ENCODE assay signal across 31 cellular contexts in genomic region chr16:30157214-30157613, GRCh38. TPM values are rescaled to one million over a fixed set of nuclear protein-coding genes. Genes with fewer than 3 reads are reported as not detected.
DNase-seq lines count a peak whose midpoint lies in the region; ATAC-seq, FAIRE-seq and TF ChIP-seq lines count a peak whose summit lies in the region.
"Had no signal": no experiment of that assay in that cellular context is flagged by ENCODE, and none has a peak within 500 bp of the region (broad histone marks: within the 10 kb centered on the region; RNA-seq: fewer than 3 reads in every experiment).

No MANE protein-coding gene starts in this region.

- POLR2A ChIA-PET in HepG2 (lab: Yijun Ruan, JAX) = no interaction called here

- TF ChIP-seq EP300 in HepG2 (IDR thresholded peaks at IDR 0.05; ENCODE audit: low read depth in 2 of 2, low read length in 2 of 2) (no peak), HepG2 (CRISPR knock-in tag; IDR thresholded peaks at IDR 0.05; ENCODE audit: borderline replicate concordance) (no peak)

- FAIRE-seq in HepG2 (lab: Jason Lieb, UNC) (no peak), GM12891 (lab: Jason Lieb, UNC) (peak; percentile 5)
- FAIRE-seq: A204.1, A549, D721Med had no signal

- DNase-seq in HepG2 (ENCODE audit: low spot score) (no peak), right lobe of liver (no peak), GM12891 (ENCODE audit: insufficient read length, low spot score) (no peak), midbrain (lab: John Stamatoyannopoulos, UW) (no peak)
- DNase-seq: 8988T; ACHN; AML-193; BE2C; C1 segment of cervical spinal cord; Caco-2; Calu3; CD4-positive, alpha-beta memory T cell; CD4-positive, alpha-beta T cell; CD4-positive, CD25-positive, alpha-beta regulatory T cell; CD8-positive, alpha-beta memory T cell; CD8-positive, alpha-beta T cell; COR-L47; DMS 273 treated with DMSO at 0.1 percent for 48 hours; DMS153; DMS53; DMS79; DMS79 treated with DMSO at 0.1 percent for 48 hours; DND-41; EL had no signal

- CTCF ChIA-PET in HepG2 (lab: Yijun Ruan, JAX; ENCODE audit: low intra/inter-chr PET ratio, low total read pairs) = no interaction called here

- H2AFZ ChIP-seq in HepG2 (ENCODE audit: low read length) = no peak overlapping the region

- TF ChIP-seq POLR2A in HepG2 (IDR thresholded peaks at IDR 0.05; ENCODE audit: insufficient read depth in 1 of 2, low read depth in 2 of 2, low read length in 2 of 2) (no peak), right lobe of liver (IDR thresholded peaks at IDR 0.05) (no peak), GM12891 (IDR thresholded peaks at IDR 0.05; ENCODE audit: low read depth, low read length) (no peak)

- WGBS in HepG2 (ENCODE audit: low lambda C conversion rate) = 12% methylated on average over 1 of the region's 1 CpG
- WGBS in right lobe of liver (ENCODE audit: insufficient coverage, low coverage, low lambda C conversion rate, missing lambda C conversion rate) = 83% methylated on average over 1 of the region's 1 CpG

- H3K27ac ChIP-seq in HepG2 (ENCODE audit: extremely low read length, insufficient read depth, low read length) (no peak overlapping the region), right lobe of liver (no peak overlapping the region)
- H3K27ac ChIP-seq: 22Rv1; A549; BLaER1; BLaER1 treated with 17β-estradiol and CSF1 and Interleukin-3, amounts not matched to agents 10 nM and 100 nM; C4-2B had no signal

- H3K4me1 ChIP-seq in HepG2 (ENCODE audit: insufficient read depth, low read length) (peaks cover 44% of the 10 kb centered on the region), right lobe of liver (no peaks in the 10 kb centered on the region)
- H3K4me1 ChIP-seq: A549, BE2C, BLaER1, Caco-2 had no signal

- no peak for TF ChIP-seq RAD21 in HepG2 (CRISPR knock-in tag; IDR thresholded peaks at IDR 0.05)

- H3K27me3 ChIP-seq in HepG2 (ENCODE audit: control insufficient read depth in 1 of 2, insufficient read depth in 2 of 2, low read length in 2 of 2) (no peaks in the 10 kb centered on the region), right lobe of liver (no peaks in the 10 kb centered on the region)
- H3K27me3 ChIP-seq: BE2C; BLaER1; BLaER1 treated with 17β-estradiol and CSF1 and Interleukin-3, amounts not matched to agents 10 nM and 100 nM had no signal

- H3K79me2 ChIP-seq in HepG2 (ENCODE audit: insufficient read depth, low read length) = no peaks in the 10 kb centered on the region

- in situ Hi-C loops in HepG2 (cut with HindIII; ENCODE audit: extremely low pct_ligation_motif_present, low pct_unique_long_range_greater_than_20kb) = no loop called here

- ATAC-seq in HepG2 = no peak
- ATAC-seq in right lobe of liver = no peak
- ATAC-seq: A549; CD8-positive, alpha-beta T cell had no signal

- intact Hi-C loops in HepG2 (cut with micrococcal nuclease; ENCODE audit: unreplicated experiment) = no loop called here
- intact Hi-C loops in right lobe of liver (cut with DNase I) = no loop called here

- no peaks in the 10 kb centered on the region for H4K20me1 ChIP-seq in HepG2 (ENCODE audit: insufficient read depth, low read length)
- H4K20me1 ChIP-seq: BLaER1; BLaER1 treated with 17β-estradiol and CSF1 and Interleukin-3, amounts not matched to agents 10 nM and 100 nM had no signal

- H3K4me3 ChIP-seq in HepG2 (replicated peaks in 1 of 3; ENCODE audit: insufficient read depth in 1 of 3, low read depth in 2 of 3, low read length in 3 of 3) (no peak overlapping the region), right lobe of liver (no peak overlapping the region)
- H3K4me3 ChIP-seq: A549; BLaER1; BLaER1 treated with 17β-estradiol and CSF1 and Interleukin-3, amounts not matched to agents 10 nM and 100 nM had no signal

- H3K36me3 ChIP-seq in HepG2 (replicated peaks in 1 of 2; ENCODE audit: control insufficient read depth in 1 of 2, insufficient read depth in 2 of 2, low read length in 2 of 2) (no peaks in the 10 kb centered on the region), right lobe of liver (no peaks in the 10 kb centered on the region)
- H3K36me3 ChIP-seq: BE2C; BLaER1; BLaER1 treated with 17β-estradiol and CSF1 and Interleukin-3, amounts not matched to agents 10 nM and 100 nM had no signal

- H3K4me2 ChIP-seq in HepG2 (ENCODE audit: low read depth, low read length) = no peak overlapping the region
- H3K4me2 ChIP-seq: A549; BLaER1; BLaER1 treated with 17β-estradiol and CSF1 and Interleukin-3, amounts not matched to agents 10 nM and 100 nM had no signal

- H3K9me3 ChIP-seq in HepG2 (ENCODE audit: low read length) (no peaks in the 10 kb centered on the region), right lobe of liver (no peaks in the 10 kb centered on the region)
- H3K9me3 ChIP-seq: A549; BE2C; BLaER1; BLaER1 treated with 17β-estradiol and CSF1 and Interleukin-3, amounts not matched to agents 10 nM and 100 nM; Caco-2 had no signal

- TF ChIP-seq CTCF in HepG2 (CRISPR knock-in tag; IDR thresholded peaks at IDR 0.05) (no peak), right lobe of liver (IDR thresholded peaks at IDR 0.05) (no peak)

- no TSS peak for BruUV-seq in HepG2 (replicated peaks; lab: Mats Ljungman, UMichigan)

- no peak overlapping the region for H3K9ac ChIP-seq in HepG2 (ENCODE audit: insufficient read depth, low read depth, low read length)
- H3K9ac ChIP-seq: BLaER1; BLaER1 treated with 17β-estradiol and CSF1 and Interleukin-3, amounts not matched to agents 10 nM and 100 nM had no signal

RNA-seq across cellular contexts. Expression of gene CORO1A, which starts 26.2 kb away (rescaled TPM):
- total RNA-seq in HepG2 (2016; rRNA removed; fragmentation: Illumina TruSeq; extraction: Trizol) (5.4 and 6.5 TPM in 2 replicates), right lobe of liver (10 to 100 TPM in 1 of 6 experiments, 1 to 10 TPM in 5; 7.0 to 15.2 (median 7.9) TPM)
- total RNA-seq in HepG2 (2016; cell fraction: cytosol; rRNA removed; fragmentation: Illumina TruSeq; extraction: Trizol; ENCODE audit: low read depth) = 1.5 and 2.3 TPM in 2 replicates
- 5.9 and 7.5 TPM in 2 replicates for total RNA-seq in HepG2 (2016; cell fraction: insoluble cytoplasmic fraction; rRNA removed; fragmentation: Illumina TruSeq; extraction: Trizol)
- total RNA-seq in HepG2 (2016; cell fraction: membrane; rRNA removed; fragmentation: Illumina TruSeq; extraction: Trizol) = 2.0 and 3.3 TPM in 2 replicates
- 2.5 and 3.5 TPM in 2 replicates for total RNA-seq in HepG2 (2016; cell fraction: nucleus; rRNA removed; fragmentation: Illumina TruSeq; extraction: Trizol)
- 9.5 and 12.9 TPM in 2 replicates for polyA plus RNA-seq in HepG2 (2011; rRNA removed)
- polyA plus RNA-seq in HepG2 (2011; cell fraction: cytosol; rRNA removed) = 10.4 and 20.0 TPM in 2 replicates
- 13.6 and 19.0 TPM in 2 replicates for polyA plus RNA-seq in HepG2 (2011; cell fraction: nucleus; rRNA removed)
- polyA plus RNA-seq in HepG2 (2012) = 2.5 and 4.0 TPM in 2 replicates
- 1.6 TPM in 2 replicates for polyA plus RNA-seq in HepG2 (2016; cell fraction: cytosol; fragmentation: Illumina TruSeq; extraction: Trizol; ENCODE audit: low read depth)
- 7.6 and 10.2 TPM in 2 replicates for polyA plus RNA-seq in HepG2 (2016; cell fraction: insoluble cytoplasmic fraction; fragmentation: Illumina TruSeq; extraction: Trizol; ENCODE audit: low read depth)
- polyA plus RNA-seq in HepG2 (2016; cell fraction: membrane; fragmentation: Illumina TruSeq; extraction: Trizol; ENCODE audit: low read depth) = 1.9 and 2.1 TPM in 2 replicates
- polyA plus RNA-seq in HepG2 (2016; cell fraction: nucleus; fragmentation: Illumina TruSeq; extraction: Trizol; ENCODE audit: insufficient read depth, low read depth) = 4.7 and 5.6 TPM in 2 replicates
- polyA minus RNA-seq in HepG2 (2011; rRNA and poly(A)+ RNA removed; ENCODE audit: low replicate concordance) = 0.94 and 16.6 TPM in 2 replicates
- polyA minus RNA-seq in HepG2 (2011; cell fraction: cytosol; rRNA and poly(A)+ RNA removed) = 4.0 and 8.4 TPM in 2 replicates
- polyA minus RNA-seq in HepG2 (2011; cell fraction: nucleus; rRNA and poly(A)+ RNA removed) = 1.5 and 1.8 TPM in 2 replicates
- polyA plus RNA-seq in GM12891 (2012; ENCODE audit: low read depth, missing spikeins) = 781 TPM

RNA-seq across cellular contexts. Expression of gene MAPK3, which starts 34.2 kb away (rescaled TPM):
- total RNA-seq in HepG2 (2016; rRNA removed; fragmentation: Illumina TruSeq; extraction: Trizol) (27.7 and 32.5 TPM in 2 replicates), right lobe of liver (10 to 100 TPM in 5 of 6 experiments, 1 to 10 TPM in 1; 7.4 to 24.1 (median 16.0) TPM)
- total RNA-seq in HepG2 (2016; cell fraction: cytosol; rRNA removed; fragmentation: Illumina TruSeq; extraction: Trizol; ENCODE audit: low read depth) = 24.4 and 27.2 TPM in 2 replicates
- 27.3 and 33.3 TPM in 2 replicates for total RNA-seq in HepG2 (2016; cell fraction: insoluble cytoplasmic fraction; rRNA removed; fragmentation: Illumina TruSeq; extraction: Trizol)
- 32.8 and 33.8 TPM in 2 replicates for total RNA-seq in HepG2 (2016; cell fraction: membrane; rRNA removed; fragmentation: Illumina TruSeq; extraction: Trizol)
- 12.2 and 14.0 TPM in 2 replicates for total RNA-seq in HepG2 (2016; cell fraction: nucleus; rRNA removed; fragmentation: Illumina TruSeq; extraction: Trizol)
- polyA plus RNA-seq in HepG2 (2011; rRNA removed) = 168 and 206 TPM in 2 replicates
- polyA plus RNA-seq in HepG2 (2011; cell fraction: cytosol; rRNA removed) = 105 and 131 TPM in 2 replicates
- polyA plus RNA-seq in HepG2 (2011; cell fraction: nucleus; rRNA removed) = 199 and 240 TPM in 2 replicates
- 81.8 and 84.6 TPM in 2 replicates for polyA plus RNA-seq in HepG2 (2012)
- polyA plus RNA-seq in HepG2 (2016; cell fraction: cytosol; fragmentation: Illumina TruSeq; extraction: Trizol; ENCODE audit: low read depth) = 52.0 and 57.0 TPM in 2 replicates
- polyA plus RNA-seq in HepG2 (2016; cell fraction: insoluble cytoplasmic fraction; fragmentation: Illumina TruSeq; extraction: Trizol; ENCODE audit: low read depth) = 71.9 and 74.1 TPM in 2 replicates
- 68.0 and 70.1 TPM in 2 replicates for polyA plus RNA-seq in HepG2 (2016; cell fraction: membrane; fragmentation: Illumina TruSeq; extraction: Trizol; ENCODE audit: low read depth)
- polyA plus RNA-seq in HepG2 (2016; cell fraction: nucleus; fragmentation: Illumina TruSeq; extraction: Trizol; ENCODE audit: insufficient read depth, low read depth) = 55.9 and 63.0 TPM in 2 replicates
- 46.5 and 80.5 TPM in 2 replicates for polyA minus RNA-seq in HepG2 (2011; rRNA and poly(A)+ RNA removed; ENCODE audit: low replicate concordance)
- polyA minus RNA-seq in HepG2 (2011; cell fraction: cytosol; rRNA and poly(A)+ RNA removed) = 28.9 and 31.8 TPM in 2 replicates
- 31.0 and 39.2 TPM in 2 replicates for polyA minus RNA-seq in HepG2 (2011; cell fraction: nucleus; rRNA and poly(A)+ RNA removed)
- 28.5 TPM for polyA plus RNA-seq in GM12891 (2012; ENCODE audit: low read depth, missing spikeins)

RNA-seq across cellular contexts. Expression of gene BOLA2B, which starts 36.3 kb away (rescaled TPM):
- total RNA-seq in HepG2 (2016; rRNA removed; fragmentation: Illumina TruSeq; extraction: Trizol) (295 and 354 TPM in 2 replicates), right lobe of liver (100 to 1,000 TPM in 1 of 6 experiments, 10 to 100 TPM in 5; 22.9 to 139 (median 25.6) TPM)
- 669 and 995 TPM in 2 replicates for total RNA-seq in HepG2 (2016; cell fraction: cytosol; rRNA removed; fragmentation: Illumina TruSeq; extraction: Trizol; ENCODE audit: low read depth)
- 323 and 362 TPM in 2 replicates for total RNA-seq in HepG2 (2016; cell fraction: insoluble cytoplasmic fraction; rRNA removed; fragmentation: Illumina TruSeq; extraction: Trizol)
- total RNA-seq in HepG2 (2016; cell fraction: membrane; rRNA removed; fragmentation: Illumina TruSeq; extraction: Trizol) = 463 and 614 TPM in 2 replicates
- total RNA-seq in HepG2 (2016; cell fraction: nucleus; rRNA removed; fragmentation: Illumina TruSeq; extraction: Trizol) = 105 and 119 TPM in 2 replicates
- polyA plus RNA-seq in HepG2 (2011; rRNA removed) = 63.8 and 97.0 TPM in 2 replicates
- polyA plus RNA-seq in HepG2 (2011; cell fraction: cytosol; rRNA removed) = 336 and 429 TPM in 2 replicates
- 218 and 326 TPM in 2 replicates for polyA plus RNA-seq in HepG2 (2011; cell fraction: nucleus; rRNA removed)
- polyA plus RNA-seq in HepG2 (2012) = 107 and 139 TPM in 2 replicates
- 602 and 1,024 TPM in 2 replicates for polyA plus RNA-seq in HepG2 (2016; cell fraction: cytosol; fragmentation: Illumina TruSeq; extraction: Trizol; ENCODE audit: low read depth)
- polyA plus RNA-seq in HepG2 (2016; cell fraction: insoluble cytoplasmic fraction; fragmentation: Illumina TruSeq; extraction: Trizol; ENCODE audit: low read depth) = 271 TPM in 2 replicates
- polyA plus RNA-seq in HepG2 (2016; cell fraction: membrane; fragmentation: Illumina TruSeq; extraction: Trizol; ENCODE audit: low read depth) = 365 and 503 TPM in 2 replicates
- polyA plus RNA-seq in HepG2 (2016; cell fraction: nucleus; fragmentation: Illumina TruSeq; extraction: Trizol; ENCODE audit: insufficient read depth, low read depth) = 177 and 200 TPM in 2 replicates
- 100 and 103 TPM in 2 replicates for polyA minus RNA-seq in HepG2 (2011; rRNA and poly(A)+ RNA removed; ENCODE audit: low replicate concordance)
- polyA minus RNA-seq in HepG2 (2011; cell fraction: cytosol; rRNA and poly(A)+ RNA removed) = 30.2 and 37.1 TPM in 2 replicates
- polyA minus RNA-seq in HepG2 (2011; cell fraction: nucleus; rRNA and poly(A)+ RNA removed) = 5.9 and 8.1 TPM in 2 replicates
- 203 TPM for polyA plus RNA-seq in GM12891 (2012; ENCODE audit: low read depth, missing spikeins)

RNA-seq across cellular contexts. Expression of gene SLX1A, which starts 36.5 kb away (rescaled TPM):
- total RNA-seq in HepG2 (2016; rRNA removed; fragmentation: Illumina TruSeq; extraction: Trizol) (13.4 and 37.1 TPM in 2 replicates), right lobe of liver (10 to 100 TPM; 15.5 to 83.2 (median 36.4) TPM)
- 16.4 and 16.8 TPM in 2 replicates for total RNA-seq in HepG2 (2016; cell fraction: cytosol; rRNA removed; fragmentation: Illumina TruSeq; extraction: Trizol; ENCODE audit: low read depth)
- total RNA-seq in HepG2 (2016; cell fraction: insoluble cytoplasmic fraction; rRNA removed; fragmentation: Illumina TruSeq; extraction: Trizol) = 19.5 and 33.4 TPM in 2 replicates
- 13.8 and 16.7 TPM in 2 replicates for total RNA-seq in HepG2 (2016; cell fraction: membrane; rRNA removed; fragmentation: Illumina TruSeq; extraction: Trizol)
- 24.9 and 28.6 TPM in 2 replicates for total RNA-seq in HepG2 (2016; cell fraction: nucleus; rRNA removed; fragmentation: Illumina TruSeq; extraction: Trizol)
- polyA plus RNA-seq in HepG2 (2011; rRNA removed) = 9.1 and 12.0 TPM in 2 replicates
- 9.7 and 26.5 TPM in 2 replicates for polyA plus RNA-seq in HepG2 (2011; cell fraction: cytosol; rRNA removed)
- polyA plus RNA-seq in HepG2 (2011; cell fraction: nucleus; rRNA removed) = 98.2 and 122 TPM in 2 replicates
- 29.1 and 36.0 TPM in 2 replicates for polyA plus RNA-seq in HepG2 (2012)
- 10.3 and 14.9 TPM in 2 replicates for polyA plus RNA-seq in HepG2 (2016; cell fraction: cytosol; fragmentation: Illumina TruSeq; extraction: Trizol; ENCODE audit: low read depth)
- 4.6 and 8.2 TPM in 2 replicates for polyA plus RNA-seq in HepG2 (2016; cell fraction: insoluble cytoplasmic fraction; fragmentation: Illumina TruSeq; extraction: Trizol; ENCODE audit: low read depth)
- 7.4 and 12.1 TPM in 2 replicates for polyA plus RNA-seq in HepG2 (2016; cell fraction: membrane; fragmentation: Illumina TruSeq; extraction: Trizol; ENCODE audit: low read depth)
- 65.2 and 67.5 TPM in 2 replicates for polyA plus RNA-seq in HepG2 (2016; cell fraction: nucleus; fragmentation: Illumina TruSeq; extraction: Trizol; ENCODE audit: insufficient read depth, low read depth)
- 5.1 and 5.8 TPM in 2 replicates for polyA minus RNA-seq in HepG2 (2011; rRNA and poly(A)+ RNA removed; ENCODE audit: low replicate concordance)
- 15.7 and 17.4 TPM in 2 replicates for polyA minus RNA-seq in HepG2 (2011; cell fraction: cytosol; rRNA and poly(A)+ RNA removed)
- 26.7 and 31.3 TPM in 2 replicates for polyA minus RNA-seq in HepG2 (2011; cell fraction: nucleus; rRNA and poly(A)+ RNA removed)
- 28.7 TPM for polyA plus RNA-seq in GM12891 (2012; ENCODE audit: low read depth, missing spikeins)

RNA-seq across cellular contexts. Expression of gene SULT1A3, which starts 41.8 kb away (rescaled TPM):
- total RNA-seq in HepG2 (2016; rRNA removed; fragmentation: Illumina TruSeq; extraction: Trizol) (20.7 and 28.3 TPM in 2 replicates), right lobe of liver (10 to 100 TPM in 5 of 6 experiments, 1 to 10 TPM in 1; 8.5 to 29.0 (median 11.9) TPM)
- 31.2 and 41.7 TPM in 2 replicates for total RNA-seq in HepG2 (2016; cell fraction: cytosol; rRNA removed; fragmentation: Illumina TruSeq; extraction: Trizol; ENCODE audit: low read depth)
- 26.1 and 29.0 TPM in 2 replicates for total RNA-seq in HepG2 (2016; cell fraction: insoluble cytoplasmic fraction; rRNA removed; fragmentation: Illumina TruSeq; extraction: Trizol)
- 40.2 and 51.3 TPM in 2 replicates for total RNA-seq in HepG2 (2016; cell fraction: membrane; rRNA removed; fragmentation: Illumina TruSeq; extraction: Trizol)
- total RNA-seq in HepG2 (2016; cell fraction: nucleus; rRNA removed; fragmentation: Illumina TruSeq; extraction: Trizol) = 33.7 and 38.6 TPM in 2 replicates
- 15.4 and 21.0 TPM in 2 replicates for polyA plus RNA-seq in HepG2 (2011; rRNA removed)
- polyA plus RNA-seq in HepG2 (2011; cell fraction: cytosol; rRNA removed) = 6.9 and 7.9 TPM in 2 replicates
- polyA plus RNA-seq in HepG2 (2011; cell fraction: nucleus; rRNA removed) = 48.9 and 57.0 TPM in 2 replicates
- polyA plus RNA-seq in HepG2 (2012) = 5.8 and 11.3 TPM in 2 replicates
- 22.7 and 37.8 TPM in 2 replicates for polyA plus RNA-seq in HepG2 (2016; cell fraction: cytosol; fragmentation: Illumina TruSeq; extraction: Trizol; ENCODE audit: low read depth)
- 91.2 and 105 TPM in 2 replicates for polyA plus RNA-seq in HepG2 (2016; cell fraction: insoluble cytoplasmic fraction; fragmentation: Illumina TruSeq; extraction: Trizol; ENCODE audit: low read depth)
- 42.3 and 49.8 TPM in 2 replicates for polyA plus RNA-seq in HepG2 (2016; cell fraction: membrane; fragmentation: Illumina TruSeq; extraction: Trizol; ENCODE audit: low read depth)
- polyA plus RNA-seq in HepG2 (2016; cell fraction: nucleus; fragmentation: Illumina TruSeq; extraction: Trizol; ENCODE audit: insufficient read depth, low read depth) = 122 and 125 TPM in 2 replicates
- 17.4 and 22.3 TPM in 2 replicates for polyA minus RNA-seq in HepG2 (2011; rRNA and poly(A)+ RNA removed; ENCODE audit: low replicate concordance)
- 4.7 and 4.8 TPM in 2 replicates for polyA minus RNA-seq in HepG2 (2011; cell fraction: cytosol; rRNA and poly(A)+ RNA removed)
- 13.1 and 14.5 TPM in 2 replicates for polyA minus RNA-seq in HepG2 (2011; cell fraction: nucleus; rRNA and poly(A)+ RNA removed)
- polyA plus RNA-seq in GM12891 (2012; ENCODE audit: low read depth, missing spikeins) = 10.2 TPM
